ENCODE assay signal across 21 cellular contexts in the genomic region with DNA sequence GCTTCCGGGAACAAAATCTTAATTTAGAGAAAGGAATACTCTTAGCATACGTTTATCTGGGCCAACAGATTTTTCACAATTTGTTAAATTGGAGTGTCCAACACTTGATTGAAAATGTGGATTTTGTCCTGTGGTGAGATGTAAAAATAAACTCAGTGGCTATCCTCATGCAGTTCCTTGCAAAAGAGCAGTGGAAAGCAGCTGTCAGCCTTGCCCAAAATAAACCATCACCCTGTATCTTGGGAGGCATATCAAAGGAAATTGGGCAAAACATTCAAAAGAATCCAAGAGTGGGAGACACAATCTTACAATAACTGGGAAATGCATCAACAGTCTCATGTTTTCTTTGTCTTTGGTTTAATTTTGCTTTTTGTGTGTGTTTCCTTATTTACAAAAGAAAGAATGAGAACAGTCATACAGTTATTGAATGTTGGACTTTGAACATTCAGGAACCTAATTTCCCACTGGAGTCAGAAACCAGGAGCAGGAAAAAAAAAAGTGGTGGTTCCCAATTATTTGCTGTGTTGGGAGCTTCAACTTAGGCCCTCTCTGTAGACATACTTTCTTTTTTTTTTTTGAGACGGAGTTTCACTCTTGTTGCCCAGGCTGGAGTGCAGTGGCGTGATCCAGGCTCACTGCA. TPM values are rescaled to one million over a fixed set of nuclear protein-coding genes. Genes with fewer than 3 reads are reported as not detected.
DNase-seq lines count a peak whose midpoint lies in the region; ATAC-seq and TF ChIP-seq lines count a peak whose summit lies in the region.
"Had no signal": no experiment of that assay in that cellular context is flagged by ENCODE, and none has a peak within 500 bp of the region (broad histone marks: within the 10 kb centered on the region; RNA-seq: fewer than 3 reads in every experiment).

No MANE protein-coding gene starts in this region.

- no peak overlapping the region for H2BK15ac ChIP-seq in IMR-90 (ENCODE audit: low read depth, low read length)

- CTCF ChIA-PET in IMR-90 (lab: Yijun Ruan, JAX): no interaction called here

- H3K36me3 ChIP-seq in IMR-90 (ENCODE audit: control insufficient read depth, insufficient read depth, low read length) (peaks cover 54% of the 10 kb centered on the region), psoas muscle (ENCODE audit: insufficient read depth in 1 of 2, low read depth in 1 of 2) (peaks cover 0 to 9% of the 10 kb centered on the region in 2 donors), spleen (peaks cover 0 to 97% (median 27%) of the 10 kb centered on the region in 6 donors)

- H3K4me1 ChIP-seq in IMR-90 (ENCODE audit: control insufficient read depth, insufficient read depth, low read length) (peaks cover 4% of the 10 kb centered on the region; the same call in 1 of the 2 replicates), psoas muscle (peaks cover 21% of the 10 kb centered on the region), spleen (peaks cover 0 to 4% (median 0%) of the 10 kb centered on the region in 6 donors)

- no peak overlapping the region for H2AFZ ChIP-seq in IMR-90 (replicated peaks; ENCODE audit: low read length, poor library complexity)

- no peak overlapping the region for H2BK20ac ChIP-seq in IMR-90 (ENCODE audit: low read depth, low read length)

- intact Hi-C loops in IMR-90 (cut with micrococcal nuclease) (no loop called here), left ventricle myocardium superior (cut with micrococcal nuclease) (no loop called here), psoas muscle (cut with DNase I) (no loop called here), spleen (cut with DNase I; ENCODE audit: low total_unique reads) (no loop called here)

- no peak overlapping the region for H3K4me2 ChIP-seq in IMR-90 (ENCODE audit: low read depth, low read length)

- H3K9ac ChIP-seq in IMR-90 (ENCODE audit: low read depth, low read length): no peak overlapping the region

- H3K4ac ChIP-seq in IMR-90 (ENCODE audit: low read depth, low read length): no peak overlapping the region

- no peak overlapping the region for H2AK9ac ChIP-seq in IMR-90 (replicated peaks; ENCODE audit: low read depth, low read length, poor library complexity)

- POLR2A ChIA-PET in IMR-90 (lab: Charles Lee; ENCODE audit: unreplicated experiment): no interaction called here

- H3K27ac ChIP-seq in IMR-90 (ENCODE audit: insufficient read depth, low read length) (no peak overlapping the region), psoas muscle (peak overlapping the region; percentile 82), spleen (no peak overlapping the region)
- H3K27ac ChIP-seq: brain microvascular endothelial cell, epithelial cell of prostate had no signal

- no peak overlapping the region for H3K4me3 ChIP-seq in IMR-90 (ENCODE audit: insufficient read depth, low read depth, low read length)
- no peak overlapping the region for H3K4me3 ChIP-seq in psoas muscle
- H3K4me3 ChIP-seq in spleen: no peak overlapping the region

- H4K5ac ChIP-seq in IMR-90 (ENCODE audit: low read depth, low read length): no peak overlapping the region

- no peak overlapping the region for H3K14ac ChIP-seq in IMR-90 (replicated peaks; ENCODE audit: low read depth, low read length)

- no peak overlapping the region for H2BK120ac ChIP-seq in IMR-90 (ENCODE audit: low read depth, low read length)

- peak overlapping the region; percentile 5; the same call in 1 of the 2 replicates for H4K91ac ChIP-seq in IMR-90 (ENCODE audit: insufficient read depth, low read depth, low read length)

- no peak for TF ChIP-seq RAD21 in IMR-90 (IDR thresholded peaks at IDR 0.05; ENCODE audit: low read length)

- ATAC-seq in IMR-90 (ENCODE audit: low read depth) (no peak), left ventricle myocardium superior (peak; percentile 17), psoas muscle (peak; percentile 45 to 66 (median 64))

- in situ Hi-C loops in IMR-90 (cut with MboI; ENCODE audit: low sequenced_read_pairs): no loop called here
- in situ Hi-C loops in G401 (cut with HindIII; ENCODE audit: low sequenced_read_pairs): no loop called here

- TF ChIP-seq POLR2A in IMR-90 (IDR thresholded peaks at IDR 0.05; ENCODE audit: low read depth, low read length) (no peak), spleen (IDR thresholded peaks at IDR 0.05) (no peak)

- no peak overlapping the region for H3K56ac ChIP-seq in IMR-90 (ENCODE audit: extremely low read depth, insufficient read depth, low read length)

- H3K27me3 ChIP-seq in IMR-90 (ENCODE audit: control insufficient read depth, insufficient read depth, low read length): no peaks in the 10 kb centered on the region
- no peaks in the 10 kb centered on the region for H3K27me3 ChIP-seq in psoas muscle (ENCODE audit: insufficient read depth in 3 of 3, low read length in 2 of 3)
- no peaks in the 10 kb centered on the region for H3K27me3 ChIP-seq in spleen (replicated peaks in 1 of 7)
- H3K27me3 ChIP-seq: brain microvascular endothelial cell had no signal

- H3K23ac ChIP-seq in IMR-90 (ENCODE audit: low read depth, low read length): no peak overlapping the region

- H3K9me3 ChIP-seq in IMR-90 (ENCODE audit: control insufficient read depth, insufficient read depth, low read length) (no peaks in the 10 kb centered on the region), psoas muscle (no peaks in the 10 kb centered on the region), spleen (no peaks in the 10 kb centered on the region)

- DNase-seq in EH (ENCODE audit: low read depth) (peak; percentile 51), IMR-90 (no peak), left ventricle myocardium superior (no peak), psoas muscle (no peak), cortex of kidney (lab: John Stamatoyannopoulos, UW) (no peak), spleen (no peak), G401 (ENCODE audit: low spot score) (no peak)
- DNase-seq: activated CD8-positive, alpha-beta memory T cell treated with anti-CD3 and anti-CD28 coated beads for 24 hours; activated naive CD4-positive, alpha-beta T cell; brain microvascular endothelial cell; Calu3; DND-41; effector CD8-positive, alpha-beta T cell; Karpas-422; naive B cell; NCI-H1436; NCI-H2081 treated with DMSO at 0.1 percent for 48 hours; nucleus accumbens; stimulated activated CD4-positive, alpha-beta T cell treated with anti-CD3 and anti-CD28 coated beads, Interleukin-4, amount 100 ng/mL, for 1 hour; substantia nigra had no signal

- BruUV-seq in IMR-90 (replicated peaks; lab: Mats Ljungman, UMichigan): no TSS peak

- peaks cover 38 to 60% of the 10 kb centered on the region in 2 experiments for H3K79me1 ChIP-seq in IMR-90 (ENCODE audit: low read depth in 1 of 2, low read length in 2 of 2)

- H3K18ac ChIP-seq in IMR-90 (ENCODE audit: low read depth, low read length): no peak overlapping the region

- no peak overlapping the region for H2BK5ac ChIP-seq in IMR-90 (ENCODE audit: low read depth, low read length, poor library complexity, severe bottlenecking)

- TF ChIP-seq CTCF in IMR-90 (conservative IDR thresholded peaks at IDR 0.05; ENCODE audit: low read depth, low read length) (no peak), psoas muscle (IDR thresholded peaks at IDR 0.05) (no peak), spleen (IDR thresholded peaks at IDR 0.05 in 8 of 11, conservative IDR thresholded peaks at IDR 0.05 in 3 of 11) (no peak)

- no peaks in the 10 kb centered on the region for H4K20me1 ChIP-seq in IMR-90 (ENCODE audit: insufficient read depth, low read length)

- dilution Hi-C loops in IMR-90 (cut with HindIII; ENCODE audit: low sequenced_read_pairs, unreplicated experiment): no loop called here

- WGBS in IMR-90 (ENCODE audit: extremely low coverage in 2 of 2, insufficient read length in 1 of 2), 2 experiments: 87% methylated on average over 3 of the region's 4 CpGs; no CpG with 5 or more reads in 1 of the 2 experiments
- 51 to 74% (median 59%) methylated on average over 4 of the region's 4 CpGs for WGBS in psoas muscle, 3 donors
- WGBS in spleen, 5 donors: 88 to 93% (median 93%) methylated on average over 4 of the region's 4 CpGs

- H3K9me1 ChIP-seq in IMR-90 (ENCODE audit: insufficient read depth, low read length): peaks cover 10% of the 10 kb centered on the region

- 0 out of 4 replicates have a peak overlapping the region, but pooled peaks of 1 of the 2 experiments have one; percentile 21 for H4K8ac ChIP-seq in IMR-90 (ENCODE audit: low read depth in 2 of 2, low read length in 2 of 2)

- H2AK5ac ChIP-seq in IMR-90 (ENCODE audit: low read depth, low read length): no peak overlapping the region

TF ChIP-seq in IMR-90, 13 proteins besides CTCF, POLR2A, EP300 and RAD21 (continues in another document):
- no peak for TF ChIP-seq MAZ (IDR thresholded peaks at IDR 0.05; ENCODE audit: borderline replicate concordance, low read depth, low read length)
- no peak for TF ChIP-seq BHLHE40 (IDR thresholded peaks at IDR 0.05; ENCODE audit: low read depth, low read length)
- no peak for TF ChIP-seq NFE2L2 (IDR thresholded peaks at IDR 0.05; ENCODE audit: low read depth, low read length)
- no peak for TF ChIP-seq RFX5 (IDR thresholded peaks at IDR 0.05; ENCODE audit: low read depth, low read length)
- TF ChIP-seq FOS (IDR thresholded peaks at IDR 0.05; ENCODE audit: low read depth, low read length): no peak
- TF ChIP-seq CEBPB (IDR thresholded peaks at IDR 0.05; ENCODE audit: low read depth, low read length): no peak
- TF ChIP-seq CHD1 (IDR thresholded peaks at IDR 0.05; ENCODE audit: low read depth, low read length): no peak
- TF ChIP-seq MAFK (IDR thresholded peaks at IDR 0.05; ENCODE audit: low read depth, low read length): no peak
- TF ChIP-seq, protein P1, sequence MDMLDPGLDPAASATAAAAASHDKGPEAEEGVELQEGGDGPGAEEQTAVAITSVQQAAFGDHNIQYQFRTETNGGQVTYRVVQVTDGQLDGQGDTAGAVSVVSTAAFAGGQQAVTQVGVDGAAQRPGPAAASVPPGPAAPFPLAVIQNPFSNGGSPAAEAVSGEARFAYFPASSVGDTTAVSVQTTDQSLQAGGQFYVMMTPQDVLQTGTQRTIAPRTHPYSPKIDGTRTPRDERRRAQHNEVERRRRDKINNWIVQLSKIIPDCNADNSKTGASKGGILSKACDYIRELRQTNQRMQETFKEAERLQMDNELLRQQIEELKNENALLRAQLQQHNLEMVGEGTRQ (IDR thresholded peaks at IDR 0.05; ENCODE audit: low read depth, low read length): no peak
- TF ChIP-seq SMC3 (IDR thresholded peaks at IDR 0.05; ENCODE audit: low read depth, low read length): no peak

RNA-seq across cellular contexts. Expression of gene DGKI, which starts 44.4 kb away (rescaled TPM):
- total RNA-seq in IMR-90 (2012; rRNA removed): 15.3 and 15.8 TPM in 2 replicates
- 3.8 and 3.9 TPM in 2 replicates for polyA plus RNA-seq in IMR-90 (2012; rRNA removed)
- 1.8 and 2.6 TPM in 2 replicates for polyA plus RNA-seq in IMR-90 (2012; cell fraction: cytosol; rRNA removed)
- 6.1 and 19.7 TPM in 2 replicates for polyA plus RNA-seq in IMR-90 (2012; cell fraction: nucleus; rRNA removed; ENCODE audit: low replicate concordance)
- 0.47 TPM for total RNA-seq in left ventricle myocardium superior
- total RNA-seq in psoas muscle: under 1 TPM in 3 of 4 donors, not detected in 1; 0.44 to 0.56 (median 0.45) TPM
- under 1 TPM in 2 of 3 donors, not detected in 1; under 0.01 to 0.04 TPM for polyA plus RNA-seq in psoas muscle
- total RNA-seq in spleen: 1 to 10 TPM in 1 of 7 donors, under 1 TPM in 6; 0.05 to 1.0 (median 0.61) TPM
- polyA plus RNA-seq in spleen: under 1 TPM; 0.03 to 0.22 (median 0.05) TPM
- 0.06 TPM in 1 of 2 replicates, not detected in the other for total RNA-seq in G401 (2014; rRNA removed; shearing (Covaris generic))
- total RNA-seq: Calu3 had no signal
